8 cellular contexts compared by ENCODE assay signal in genomic region chr18:34322365-34323289, GRCh38.
DNase-seq lines count a peak whose midpoint lies in the region; ATAC-seq, FAIRE-seq and TF ChIP-seq lines count a peak whose summit lies in the region.

No MANE protein-coding gene starts in this region.

- H3K36me3 ChIP-seq in body of pancreas (replicated peaks in 1 of 2; ENCODE audit: insufficient read depth in 1 of 2, low read depth in 2 of 2) (no peaks in the 10 kb centered on the region), kidney (ENCODE audit: control insufficient read depth in 1 of 2, insufficient read depth in 2 of 2, low read length in 2 of 2) (no peaks in the 10 kb centered on the region), transverse colon (no peaks in the 10 kb centered on the region)

- H3K9me3 ChIP-seq in body of pancreas (no peaks in the 10 kb centered on the region), kidney (ENCODE audit: control insufficient read depth in 1 of 2, low read length in 2 of 2) (no peaks in the 10 kb centered on the region), transverse colon (peaks cover 0 to 4% of the 10 kb centered on the region in 2 donors)

- TF ChIP-seq EP300 in transverse colon (IDR thresholded peaks at IDR 0.05; ENCODE audit: low read depth) = no peak

- TF ChIP-seq CTCF in body of pancreas (IDR thresholded peaks at IDR 0.05) (peak; percentile 24 to 68 (median 62)), kidney (IDR thresholded peaks at IDR 0.05; ENCODE audit: borderline replicate concordance, extremely low read depth, insufficient read depth) (peak; percentile 64), transverse colon (IDR thresholded peaks at IDR 0.05) (peak; percentile 56 to 67 (median 62))

- intact Hi-C loops in body of pancreas (cut with DNase I) (no loop called here), kidney (cut with DNase I) (no loop called here), transverse colon (cut with DNase I; ENCODE audit: low total_unique reads) (no loop called here)

- no peak for TF ChIP-seq POLR2A in body of pancreas (IDR thresholded peaks at IDR 0.05)
- TF ChIP-seq POLR2A in transverse colon (IDR thresholded peaks at IDR 0.05) = no peak

- WGBS in body of pancreas, 2 donors = 15 to 16% methylated on average over 16 of the region's 16 CpGs
- 17 to 20% methylated on average over 16 of the region's 16 CpGs for WGBS in transverse colon (ENCODE audit: low coverage in 1 of 2), 2 donors

- no peak overlapping the region for H3K27ac ChIP-seq in body of pancreas
- no peak overlapping the region for H3K27ac ChIP-seq in kidney (ENCODE audit: low read depth in 2 of 2, low read length in 2 of 2)
- no peak overlapping the region for H3K27ac ChIP-seq in transverse colon

- FAIRE-seq in A204.1 (lab: Jason Lieb, UNC) = peak; percentile 90
- peak; percentile 72 for FAIRE-seq in kidney (lab: Jason Lieb, UNC)

- H3K27me3 ChIP-seq in body of pancreas (no peaks in the 10 kb centered on the region), transverse colon (no peaks in the 10 kb centered on the region)

- DNase-seq in NCI-H446 treated with DMSO at 0.1 percent for 48 hours (lab: John Stamatoyannopoulos, UW) (peak; percentile 25), body of pancreas (peak; percentile 50 to 79 (median 68)), kidney (no peak), transverse colon (peak; percentile 55), NCI-H524 treated with DMSO at 0.1 percent for 48 hours (lab: John Stamatoyannopoulos, UW) (no peak)

- ATAC-seq in GM18517 (IDR thresholded peaks at IDR 0.05; ENCODE audit: unreplicated experiment) = peak; percentile 50
- ATAC-seq in HG03066 (IDR thresholded peaks at IDR 0.05; ENCODE audit: low read depth, unreplicated experiment) = peak; percentile 47
- peak; percentile 50 for ATAC-seq in body of pancreas

- in situ Hi-C loops in transverse colon (cut with MboI; ENCODE audit: low pct_ligation_motif_present in 1 of 4, low pct_unique_long_range_greater_than_20kb in 1 of 4, low sequenced_read_pairs in 3 of 4) = loop anchor here in 1 of 4 donors (10.0 kb wide), 1 partner anchor 198 kb away; no protein-coding TSS in a partner anchor

- H3K4me3 ChIP-seq in body of pancreas = no peak overlapping the region
- peak overlapping the region; percentile 16 to 66 for H3K4me3 ChIP-seq in kidney (ENCODE audit: low read length in 2 of 2)
- H3K4me3 ChIP-seq in transverse colon = no peak overlapping the region

- H3K4me1 ChIP-seq in body of pancreas = no peaks in the 10 kb centered on the region
- H3K4me1 ChIP-seq in kidney (ENCODE audit: control insufficient read depth in 1 of 2, insufficient read depth in 1 of 2, low read depth in 1 of 2, low read length in 2 of 2) = no peaks in the 10 kb centered on the region
- H3K4me1 ChIP-seq in transverse colon = peaks cover 0 to 6% (median 2%) of the 10 kb centered on the region in 4 donors

- no peak overlapping the region for H3K9ac ChIP-seq in kidney (ENCODE audit: low read length in 2 of 2)

Comparison
In these comparisons a context has a peak if more than half of its experiments do, and no peak if none do; other contexts are left out.
1. DNase-seq: peak in NCI-H446 treated with DMSO at 0.1 percent for 48 hours (single experiment), body of pancreas (4 of 4) and transverse colon (single experiment); none in kidney (single experiment) and NCI-H524 treated with DMSO at 0.1 percent for 48 hours (single experiment).
2. H3K4me3 ChIP-seq: peak in kidney (2 of 2); none in body of pancreas (0 of 2) and transverse colon (0 of 4).
3. Peak in every context shown above with its lines, with median percentiles within 50 percentile points of each other: ATAC-seq and CTCF ChIP-seq.